In the genomic region with DNA sequence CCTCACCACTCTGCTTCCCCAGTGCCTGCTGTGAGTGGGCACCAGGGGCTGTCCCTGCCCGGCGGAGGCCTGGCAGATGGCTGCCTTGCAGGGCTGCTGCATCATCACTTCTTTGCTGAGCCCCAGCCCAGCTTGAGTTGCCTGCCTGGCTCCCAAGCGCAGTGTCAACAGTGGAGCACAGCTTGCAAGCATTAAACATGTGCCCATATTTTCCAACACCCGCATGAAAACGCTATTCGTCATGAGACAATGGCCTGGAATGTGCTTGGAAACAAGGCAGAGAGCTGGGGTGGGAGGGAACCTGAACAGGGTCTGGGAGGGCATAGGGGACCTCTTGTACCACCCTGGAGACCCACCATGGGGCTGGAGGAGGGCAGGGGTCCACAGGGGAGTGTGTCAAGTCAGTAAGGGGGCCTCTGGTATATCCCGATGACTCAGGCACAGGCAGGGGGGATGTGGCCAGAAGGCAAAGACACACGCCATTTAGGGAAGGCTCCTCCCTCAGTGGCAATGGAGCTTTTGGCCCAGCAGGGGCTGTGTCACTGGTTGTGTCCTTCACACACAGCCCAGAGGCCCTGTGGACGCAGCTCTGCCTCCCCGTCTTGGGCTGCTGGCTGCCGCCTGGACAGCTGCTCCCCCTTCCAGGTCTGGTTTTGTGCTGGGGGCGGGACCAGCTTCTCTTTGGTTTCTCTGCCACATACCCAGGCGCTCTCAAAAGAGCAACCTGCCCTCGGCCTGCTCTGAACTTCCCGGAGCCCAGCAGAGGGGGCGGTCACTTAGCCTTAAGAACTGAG, we compare ENCODE assay signal across 8 cellular contexts. TPM values are rescaled to one million over a fixed set of nuclear protein-coding genes. Genes with fewer than 3 reads are reported as not detected.
A peak's percentile ranks its signal among the peaks of the same experiment; 100 is the strongest.
DNase-seq lines count a peak whose midpoint lies in the region; ATAC-seq and TF ChIP-seq lines count a peak whose summit lies in the region.

No MANE protein-coding gene starts in this region.

- CTCF ChIA-PET in activated CD8-positive, alpha-beta T cell treated with anti-CD3 and anti-CD28 coated beads, Interleukin-2, amount 10 ng/mL, durations not matched to agents 7 days and 5 days (lab: Charles Lee) = interaction anchor here (0.9 kb wide), 1 partner anchor 68 kb away, joined by 3 read pairs; no protein-coding TSS in a partner anchor

- POLR2A ChIA-PET in activated CD8-positive, alpha-beta T cell treated with anti-CD3 and anti-CD28 coated beads, Interleukin-2, amount 10 ng/mL, durations not matched to agents 7 days and 5 days (lab: Charles Lee) = no interaction called here

- H3K4me1 Mint-ChIP-seq in glutamatergic neuron (ENCODE audit: low read depth, unreplicated experiment) = peaks cover 20% of the 10 kb centered on the region
- H3K4me1 Mint-ChIP-seq in activated CD8-positive, alpha-beta T cell treated with anti-CD3 and anti-CD28 coated beads, Interleukin-2, amount 10 ng/mL, durations not matched to agents 7 days and 5 days (ENCODE audit: low read depth) = peaks cover 3% of the 10 kb centered on the region

- H3K9me3 Mint-ChIP-seq in glutamatergic neuron (ENCODE audit: unreplicated experiment) = peaks cover 20% of the 10 kb centered on the region
- H3K9me3 Mint-ChIP-seq in activated CD8-positive, alpha-beta T cell treated with anti-CD3 and anti-CD28 coated beads, Interleukin-2, amount 10 ng/mL, durations not matched to agents 7 days and 5 days (ENCODE audit: insufficient read depth) = no peaks in the 10 kb centered on the region

- TF ChIP-seq CTCF in glutamatergic neuron (IDR thresholded peaks at IDR 0.05; ENCODE audit: partially characterized antibody, unreplicated experiment) = no peak

- H3K27ac Mint-ChIP-seq in glutamatergic neuron (ENCODE audit: unreplicated experiment) = peak overlapping the region; percentile 62
- H3K27ac Mint-ChIP-seq in activated CD8-positive, alpha-beta T cell treated with anti-CD3 and anti-CD28 coated beads, Interleukin-2, amount 10 ng/mL, durations not matched to agents 7 days and 5 days = no peak overlapping the region

- peak; percentile 92 for DNase-seq in ELR (ENCODE audit: low read depth)
- DNase-seq in SK-N-DZ (ENCODE audit: low spot score) = peak; percentile 56
- DNase-seq in glutamatergic neuron = peak; percentile 67
- DNase-seq in renal cortical epithelial cell (ENCODE audit: low read depth) = peak; percentile 33
- no peak for DNase-seq in DMS114 treated with DMSO at 0.1 percent for 48 hours (lab: John Stamatoyannopoulos, UW; ENCODE audit: unreplicated experiment)
- no peak for DNase-seq in activated CD8-positive, alpha-beta T cell treated with anti-CD3 and anti-CD28 coated beads, Interleukin-2, amount 10 ng/mL, durations not matched to agents 7 days and 5 days
- no peak for DNase-seq in middle frontal gyrus (ENCODE audit: extremely low spot score, low spot score)

- ATAC-seq in GM19324 (IDR thresholded peaks at IDR 0.05; ENCODE audit: low FRiP score, unreplicated experiment) = no peak
- ATAC-seq in activated CD8-positive, alpha-beta T cell treated with anti-CD3 and anti-CD28 coated beads, Interleukin-2, amount 10 ng/mL, durations not matched to agents 7 days and 5 days = no peak

- H3K4me3 Mint-ChIP-seq in glutamatergic neuron (ENCODE audit: unreplicated experiment) = no peak overlapping the region
- H3K4me3 Mint-ChIP-seq in activated CD8-positive, alpha-beta T cell treated with anti-CD3 and anti-CD28 coated beads, Interleukin-2, amount 10 ng/mL, durations not matched to agents 7 days and 5 days = no peak overlapping the region

- peaks cover 11% of the 10 kb centered on the region for H3K27me3 Mint-ChIP-seq in glutamatergic neuron (ENCODE audit: unreplicated experiment)
- H3K27me3 Mint-ChIP-seq in activated CD8-positive, alpha-beta T cell treated with anti-CD3 and anti-CD28 coated beads, Interleukin-2, amount 10 ng/mL, durations not matched to agents 7 days and 5 days (ENCODE audit: low read depth) = no peaks in the 10 kb centered on the region

- peaks cover 4% of the 10 kb centered on the region for H3K36me3 Mint-ChIP-seq in glutamatergic neuron (ENCODE audit: unreplicated experiment)
- peaks cover 5% of the 10 kb centered on the region for H3K36me3 Mint-ChIP-seq in activated CD8-positive, alpha-beta T cell treated with anti-CD3 and anti-CD28 coated beads, Interleukin-2, amount 10 ng/mL, durations not matched to agents 7 days and 5 days (ENCODE audit: low read depth)

RNA-seq across cellular contexts. Expression of gene MTSS2, which starts 17.4 kb away (rescaled TPM):
- 19.4 and 42.1 TPM in 2 replicates for polyA plus RNA-seq in SK-N-DZ (2014; cell fraction: cytosol; rRNA removed)
- 45.1 and 55.5 TPM in 2 replicates for polyA plus RNA-seq in SK-N-DZ (2014; cell fraction: nucleus; rRNA removed)
- total RNA-seq in glutamatergic neuron (ENCODE audit: unreplicated experiment) = 36.2 TPM
- 9.7 and 33.2 TPM in 2 replicates for total RNA-seq in renal cortical epithelial cell
- 1 to 10 TPM; 5.7 to 6.0 TPM for total RNA-seq in activated CD8-positive, alpha-beta T cell treated with anti-CD3 and anti-CD28 coated beads, Interleukin-2, amount 10 ng/mL, durations not matched to agents 7 days and 5 days

RNA-seq across cellular contexts. Expression of gene IL34, which starts 56.9 kb away (rescaled TPM):
- 1.2 TPM in 1 of 2 replicates, not detected in the other for polyA plus RNA-seq in SK-N-DZ (2014; cell fraction: cytosol; rRNA removed)
- not detected in 2 replicates for polyA plus RNA-seq in SK-N-DZ (2014; cell fraction: nucleus; rRNA removed)
- total RNA-seq in glutamatergic neuron (ENCODE audit: unreplicated experiment) (0.42 TPM), renal cortical epithelial cell (0.60 and 0.69 TPM in 2 replicates)
- under 1 TPM; 0.13 to 0.42 TPM for total RNA-seq in activated CD8-positive, alpha-beta T cell treated with anti-CD3 and anti-CD28 coated beads, Interleukin-2, amount 10 ng/mL, durations not matched to agents 7 days and 5 days

Comparison
In these comparisons a context has a peak if more than half of its experiments do, and no peak if none do; other contexts are left out.
1. DNase-seq: peak in ELR (single experiment), SK-N-DZ (single experiment), glutamatergic neuron (single experiment) and renal cortical epithelial cell (single experiment); none in DMS114 treated with DMSO at 0.1 percent for 48 hours (single experiment), activated CD8-positive, alpha-beta T cell treated with anti-CD3 and anti-CD28 coated beads, Interleukin-2, amount 10 ng/mL, durations not matched to agents 7 days and 5 days (single experiment) and middle frontal gyrus (single experiment).